Comparison of ENCODE assay signal across 19 cellular contexts in genomic region chr17:7080445-7081041, GRCh38. TPM values are rescaled to one million over a fixed set of nuclear protein-coding genes. Genes with fewer than 3 reads are reported as not detected.
DNase-seq lines count a peak whose midpoint lies in the region; ATAC-seq and TF ChIP-seq lines count a peak whose summit lies in the region.
"Had no signal": no experiment of that assay in that cellular context is flagged by ENCODE, and none has a peak within 500 bp of the region (broad histone marks: within the 10 kb centered on the region; RNA-seq: fewer than 3 reads in every experiment).

No MANE protein-coding gene starts in this region.

- 66 to 75% methylated on average over 10 of the region's 10 CpGs for WGBS in upper lobe of left lung, 2 donors

- H3K4me1 ChIP-seq in upper lobe of left lung = peaks cover 0 to 10% (median 4%) of the 10 kb centered on the region in 4 donors
- H3K4me1 ChIP-seq: foreskin keratinocyte had no signal

- intact Hi-C loops in left cardiac atrium (cut with DNase I) = no loop called here

- ATAC-seq in left cardiac atrium (peak; percentile 66 to 85), omental fat pad (ENCODE audit: low FRiP score) (peak; percentile 41), upper lobe of left lung (ENCODE audit: low FRiP score in 2 of 2) (peak; percentile 34 to 80), GM21390 (IDR thresholded peaks at IDR 0.05; ENCODE audit: unreplicated experiment) (no peak)
- ATAC-seq: activated CD4-positive, CD25-positive, alpha-beta regulatory T cell treated with anti-CD3 and anti-CD28 coated beads, Interleukin-2, amount 50 U/mL, for 24 hours; activated naive CD8-positive, alpha-beta T cell treated with anti-CD3 and anti-CD28 coated beads, Interleukin-2, amount 50 U/mL, for 24 hours; foreskin keratinocyte had no signal

- peak; percentile 19 for DNase-seq in cerebellar cortex (ENCODE audit: low spot score)
- DNase-seq in left cardiac atrium = peak; percentile 59
- no peak for DNase-seq in omental fat pad (ENCODE audit: low spot score)
- no peak for DNase-seq in upper lobe of left lung
- no peak for DNase-seq in SK-N-DZ (ENCODE audit: low spot score)
- DNase-seq in activated CD4-positive, alpha-beta T cell treated with anti-CD3 and anti-CD28 coated beads, Interleukin-2, amount 50 U/mL, for 1 hour = no peak
- DNase-seq: activated naive CD8-positive, alpha-beta T cell treated with anti-CD3 and anti-CD28 coated beads, Interleukin-2, amount 50 U/mL, for 24 hours; DMS79; foreskin keratinocyte; NCI-H2107; NCI-H524; RPMI8226; stimulated activated CD4-positive, alpha-beta T cell treated with anti-CD3 and anti-CD28 coated beads, Interleukin-4, amount 100 ng/mL, for 1 hour had no signal

- no peaks in the 10 kb centered on the region for H3K36me3 ChIP-seq in upper lobe of left lung

- no peak overlapping the region for H3K27ac ChIP-seq in upper lobe of left lung
- H3K27ac ChIP-seq: foreskin keratinocyte had no signal

- no peak overlapping the region for H3K4me3 ChIP-seq in upper lobe of left lung

- TF ChIP-seq POLR2A in upper lobe of left lung (IDR thresholded peaks at IDR 0.05) = no peak

- no peak for TF ChIP-seq EP300 in upper lobe of left lung (IDR thresholded peaks at IDR 0.05)

- TF ChIP-seq CTCF in omental fat pad (IDR thresholded peaks at IDR 0.05) = no peak
- no peak for TF ChIP-seq CTCF in upper lobe of left lung (IDR thresholded peaks at IDR 0.05)

- no peaks in the 10 kb centered on the region for H3K27me3 ChIP-seq in upper lobe of left lung
- H3K27me3 ChIP-seq: foreskin keratinocyte had no signal

- H3K9me3 ChIP-seq in upper lobe of left lung = no peaks in the 10 kb centered on the region

RNA-seq across cellular contexts. Expression of gene CLEC10A, which starts 0.5 kb away (rescaled TPM):
- total RNA-seq in left cardiac atrium = 10 to 100 TPM in 1 of 2 donors, 1 to 10 TPM in 1; 6.6 to 13.4 TPM
- total RNA-seq in omental fat pad = 10 to 100 TPM in 3 of 4 donors, 1 to 10 TPM in 1; 7.2 to 21.7 (median 15.7) TPM
- total RNA-seq in upper lobe of left lung = 10 to 100 TPM in 2 of 6 donors, 1 to 10 TPM in 2, under 1 TPM in 2; 0.76 to 16.8 (median 5.1) TPM
- polyA plus RNA-seq in SK-N-DZ (2014; cell fraction: cytosol; rRNA removed) = not detected in 2 replicates
- not detected in 2 replicates for polyA plus RNA-seq in SK-N-DZ (2014; cell fraction: nucleus; rRNA removed)
- total RNA-seq: activated CD8-positive, alpha-beta memory T cell treated with anti-CD3 and anti-CD28 coated beads for 36 hours; activated T-helper 1 cell treated with anti-CD3 and anti-CD28 coated beads, Interleukin-12 subunit alpha, Interleukin-12 subunit beta, Interleukin-2, Interleukin-4 antibody, amounts not matched to agents 30 ng/mL and 10 ng/mL and 1 ng/mL, durations not matched to agents 14 hours and 24 hours and 36 hours; foreskin keratinocyte; HT1080; osteoblast had no signal
- polyA plus RNA-seq: foreskin keratinocyte had no signal

RNA-seq across cellular contexts. Expression of gene ASGR2, which starts 34.1 kb away (rescaled TPM):
- total RNA-seq in left cardiac atrium = under 1 TPM; 0.62 to 0.68 TPM
- 1 to 10 TPM in 2 of 4 donors, under 1 TPM in 1, not detected in 1; 0.84 to 3.1 (median 1.6) TPM for total RNA-seq in omental fat pad
- 1 to 10 TPM in 5 of 6 donors, under 1 TPM in 1; 0.98 to 3.9 (median 1.8) TPM for total RNA-seq in upper lobe of left lung
- polyA plus RNA-seq in SK-N-DZ (2014; cell fraction: cytosol; rRNA removed) = not detected in 2 replicates
- not detected in 2 replicates for polyA plus RNA-seq in SK-N-DZ (2014; cell fraction: nucleus; rRNA removed)
- total RNA-seq: activated CD8-positive, alpha-beta memory T cell treated with anti-CD3 and anti-CD28 coated beads for 36 hours; activated T-helper 1 cell treated with anti-CD3 and anti-CD28 coated beads, Interleukin-12 subunit alpha, Interleukin-12 subunit beta, Interleukin-2, Interleukin-4 antibody, amounts not matched to agents 30 ng/mL and 10 ng/mL and 1 ng/mL, durations not matched to agents 14 hours and 24 hours and 36 hours; foreskin keratinocyte; HT1080 had no signal
- polyA plus RNA-seq: foreskin keratinocyte had no signal

RNA-seq across cellular contexts. Expression of gene SLC16A11, which starts 36.7 kb away (rescaled TPM):
- total RNA-seq in left cardiac atrium = 1 to 10 TPM; 2.5 to 3.5 TPM
- under 1 TPM in 3 of 4 donors, not detected in 1; 0.44 to 0.60 (median 0.47) TPM for total RNA-seq in omental fat pad
- 10 to 100 TPM in 2 of 6 donors, 1 to 10 TPM in 4; 2.7 to 35.0 (median 6.1) TPM for total RNA-seq in upper lobe of left lung
- not detected in 2 replicates for polyA plus RNA-seq in SK-N-DZ (2014; cell fraction: cytosol; rRNA removed)
- 1.3 and 1.6 TPM in 2 replicates for polyA plus RNA-seq in SK-N-DZ (2014; cell fraction: nucleus; rRNA removed)
- total RNA-seq: HT1080 had no signal

RNA-seq across cellular contexts. Expression of gene SLC16A13, which starts 44.7 kb away (rescaled TPM):
- 1 to 10 TPM; 1.2 to 1.8 TPM for total RNA-seq in left cardiac atrium
- 1 to 10 TPM in 3 of 4 donors, under 1 TPM in 1; 0.74 to 2.2 (median 1.5) TPM for total RNA-seq in omental fat pad
- 10 to 100 TPM in 4 of 6 donors, 1 to 10 TPM in 2; 2.3 to 26.2 (median 10.7) TPM for total RNA-seq in upper lobe of left lung
- not detected in 2 replicates for polyA plus RNA-seq in SK-N-DZ (2014; cell fraction: cytosol; rRNA removed)
- polyA plus RNA-seq in SK-N-DZ (2014; cell fraction: nucleus; rRNA removed) = not detected in 2 replicates

RNA-seq across cellular contexts. Expression of gene BCL6B, which starts 57.7 kb away (rescaled TPM):
- total RNA-seq in left cardiac atrium (10 to 100 TPM; 14.1 to 19.8 TPM), omental fat pad (10 to 100 TPM in 1 of 4 donors, 1 to 10 TPM in 3; 4.6 to 11.2 (median 8.2) TPM), upper lobe of left lung (10 to 100 TPM in 3 of 6 donors, 1 to 10 TPM in 3; 2.1 to 83.1 (median 9.4) TPM)
- 0.26 and 0.74 TPM in 2 replicates for polyA plus RNA-seq in SK-N-DZ (2014; cell fraction: cytosol; rRNA removed)
- 0.17 and 0.20 TPM in 2 replicates for polyA plus RNA-seq in SK-N-DZ (2014; cell fraction: nucleus; rRNA removed)
- total RNA-seq: HT1080, osteoblast had no signal

Comparison
In these comparisons a context has a peak if more than half of its experiments do, and no peak if none do; other contexts are left out.
1. DNase-seq: peak in cerebellar cortex (single experiment) and left cardiac atrium (single experiment); none in omental fat pad (single experiment), upper lobe of left lung (0 of 2), SK-N-DZ (single experiment) and activated CD4-positive, alpha-beta T cell treated with anti-CD3 and anti-CD28 coated beads, Interleukin-2, amount 50 U/mL, for 1 hour (single experiment).